1 cellular context compared by ENCODE assay signal in genomic region chr9:97573482-97574073, GRCh38.
TF ChIP-seq lines count a peak whose summit lies in the region.

No MANE protein-coding gene starts in this region.

TF ChIP-seq in IMR-90, 13 proteins besides CTCF, POLR2A, EP300 and RAD21:
- TF ChIP-seq, protein P1, sequence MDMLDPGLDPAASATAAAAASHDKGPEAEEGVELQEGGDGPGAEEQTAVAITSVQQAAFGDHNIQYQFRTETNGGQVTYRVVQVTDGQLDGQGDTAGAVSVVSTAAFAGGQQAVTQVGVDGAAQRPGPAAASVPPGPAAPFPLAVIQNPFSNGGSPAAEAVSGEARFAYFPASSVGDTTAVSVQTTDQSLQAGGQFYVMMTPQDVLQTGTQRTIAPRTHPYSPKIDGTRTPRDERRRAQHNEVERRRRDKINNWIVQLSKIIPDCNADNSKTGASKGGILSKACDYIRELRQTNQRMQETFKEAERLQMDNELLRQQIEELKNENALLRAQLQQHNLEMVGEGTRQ (IDR thresholded peaks at IDR 0.05; ENCODE audit: low read depth, low read length), result no peak
- TF ChIP-seq FOS (IDR thresholded peaks at IDR 0.05; ENCODE audit: low read depth, low read length) (no peak), MAZ (IDR thresholded peaks at IDR 0.05; ENCODE audit: borderline replicate concordance, low read depth, low read length) (no peak), CEBPB (IDR thresholded peaks at IDR 0.05; ENCODE audit: low read depth, low read length) (no peak), CHD1 (IDR thresholded peaks at IDR 0.05; ENCODE audit: low read depth, low read length) (no peak), MAFK (IDR thresholded peaks at IDR 0.05; ENCODE audit: low read depth, low read length) (no peak)
